In genomic region chr2:112149866-112150435, GRCh38 we compare ENCODE assay signal across 14 cellular contexts. TPM values are rescaled to one million over a fixed set of nuclear protein-coding genes. Genes with fewer than 3 reads are reported as not detected.
DNase-seq lines count a peak whose midpoint lies in the region; ATAC-seq and TF ChIP-seq lines count a peak whose summit lies in the region.
"Had no signal": no experiment of that assay in that cellular context is flagged by ENCODE, and none has a peak within 500 bp of the region (broad histone marks: within the 10 kb centered on the region; RNA-seq: fewer than 3 reads in every experiment).

No MANE protein-coding gene starts in this region.

- H3K9me3 Mint-ChIP-seq in chondrocyte (ENCODE audit: low read depth), result no peaks in the 10 kb centered on the region
- H3K9me3 Mint-ChIP-seq in neural crest cell, result no peaks in the 10 kb centered on the region
- H3K9me3 Mint-ChIP-seq: activated naive CD4-positive, alpha-beta T cell treated with anti-CD3 and anti-CD28 coated beads, Interleukin-2, amount 10 ng/mL, durations not matched to agents 7 days and 5 days; brain; stimulated activated naive CD8-positive, alpha-beta T cell treated with anti-CD3 and anti-CD28 coated beads, Interleukin-15, Interleukin-2, amounts not matched to agents 100 ng/mL and 50 ng/mL, for 24 hours had no signal

- TF ChIP-seq CTCF in chondrocyte (IDR thresholded peaks at IDR 0.05) (no peak), neural crest cell (conservative IDR thresholded peaks at IDR 0.05) (no peak)

- no peak overlapping the region for H3K4me3 Mint-ChIP-seq in chondrocyte (ENCODE audit: unreplicated experiment)
- H3K4me3 Mint-ChIP-seq in neural crest cell, result peak overlapping the region; percentile 29
- H3K4me3 Mint-ChIP-seq: activated naive CD4-positive, alpha-beta T cell treated with anti-CD3 and anti-CD28 coated beads, Interleukin-2, amount 10 ng/mL, durations not matched to agents 7 days and 5 days; brain; stimulated activated naive CD8-positive, alpha-beta T cell treated with anti-CD3 and anti-CD28 coated beads, Interleukin-15, Interleukin-2, amounts not matched to agents 100 ng/mL and 50 ng/mL, for 24 hours had no signal

- H3K36me3 Mint-ChIP-seq in chondrocyte (ENCODE audit: low read depth) (no peaks in the 10 kb centered on the region), neural crest cell (ENCODE audit: low read depth) (peaks cover 15% of the 10 kb centered on the region)
- H3K36me3 Mint-ChIP-seq: activated naive CD4-positive, alpha-beta T cell treated with anti-CD3 and anti-CD28 coated beads, Interleukin-2, amount 10 ng/mL, durations not matched to agents 7 days and 5 days; CD4-positive, alpha-beta memory T cell had no signal

- no peaks in the 10 kb centered on the region for H3K27me3 Mint-ChIP-seq in chondrocyte (ENCODE audit: low read depth)
- no peaks in the 10 kb centered on the region for H3K27me3 Mint-ChIP-seq in neural crest cell (ENCODE audit: low read depth)
- H3K27me3 Mint-ChIP-seq: brain; CD4-positive, alpha-beta memory T cell had no signal

- H3K27ac Mint-ChIP-seq in chondrocyte (ENCODE audit: unreplicated experiment) (peak overlapping the region; percentile 96), neural crest cell (ENCODE audit: unreplicated experiment) (peak overlapping the region; percentile 64)
- H3K27ac Mint-ChIP-seq: activated naive CD4-positive, alpha-beta T cell treated with anti-CD3 and anti-CD28 coated beads, Interleukin-2, amount 10 ng/mL, durations not matched to agents 7 days and 5 days; brain; stimulated activated naive CD8-positive, alpha-beta T cell treated with anti-CD3 and anti-CD28 coated beads, Interleukin-15, Interleukin-2, amounts not matched to agents 100 ng/mL and 50 ng/mL, for 24 hours had no signal

- ATAC-seq in GM18511 (IDR thresholded peaks at IDR 0.05; ENCODE audit: unreplicated experiment), result no peak

- DNase-seq in activated CD8-positive, alpha-beta memory T cell treated with anti-CD3 and anti-CD28 coated beads for 24 hours, result peak; percentile 32
- no peak for DNase-seq in activated CD8-positive, alpha-beta memory T cell treated with anti-CD3 and anti-CD28 coated beads, Interleukin-2, amount 50 U/mL, for 4 hours
- DNase-seq in chondrocyte (ENCODE audit: low spot score) (peak; percentile 37), neural crest cell (ENCODE audit: low read depth, low spot score) (no peak), ureter (ENCODE audit: low spot score) (peak; percentile 26), DMS79 treated with DMSO at 0.1 percent for 48 hours (lab: John Stamatoyannopoulos, UW) (no peak), HuH-7.5 (ENCODE audit: low spot score) (no peak)
- DNase-seq: activated naive CD4-positive, alpha-beta T cell treated with anti-CD3 and anti-CD28 coated beads, Interleukin-2, amount 10 ng/mL, durations not matched to agents 7 days and 5 days; CD4-positive, alpha-beta memory T cell; effector CD4-positive, alpha-beta T cell; NCI-H1417 treated with DMSO at 0.1 percent for 48 hours had no signal

- H3K4me1 Mint-ChIP-seq in chondrocyte (ENCODE audit: low read depth), result peaks cover 20% of the 10 kb centered on the region
- H3K4me1 Mint-ChIP-seq in neural crest cell, result peaks cover 55% of the 10 kb centered on the region
- H3K4me1 Mint-ChIP-seq: brain had no signal

RNA-seq across cellular contexts. Expression of gene FBLN7, which starts 11.8 kb away (rescaled TPM):
- 0.77 to 1.3 TPM (median 1.0 TPM) in 3 replicates for total RNA-seq in chondrocyte
- total RNA-seq in neural crest cell, result 19.1 and 21.4 TPM in 2 replicates
- total RNA-seq in ureter, result 8.9 TPM

Comparison
In these comparisons a context has a peak if more than half of its experiments do, and no peak if none do; other contexts are left out.
1. DNase-seq: peak in activated CD8-positive, alpha-beta memory T cell treated with anti-CD3 and anti-CD28 coated beads for 24 hours (single experiment), chondrocyte (single experiment) and ureter (single experiment); none in activated CD8-positive, alpha-beta memory T cell treated with anti-CD3 and anti-CD28 coated beads, Interleukin-2, amount 50 U/mL, for 4 hours (single experiment), neural crest cell (single experiment), DMS79 treated with DMSO at 0.1 percent for 48 hours (single experiment) and HuH-7.5 (single experiment).